16 cellular contexts compared by ENCODE assay signal in genomic region chr18:47908523-47909039, GRCh38.
"Had no signal": no experiment of that assay in that cellular context is flagged by ENCODE, and none has a peak within 500 bp of the region (broad histone marks: within the 10 kb centered on the region; RNA-seq: fewer than 3 reads in every experiment).

No MANE protein-coding gene starts in this region.

- H3K27ac ChIP-seq: foreskin keratinocyte, pancreas had no signal

- H3K4me3 ChIP-seq: pancreas, transverse colon had no signal

- H3K27me3 ChIP-seq: foreskin keratinocyte, pancreas, transverse colon had no signal

- H3K4me3 Mint-ChIP-seq: activated naive CD8-positive, alpha-beta T cell treated with anti-CD3 and anti-CD28 coated beads, Interleukin-2, amount 10 ng/mL, durations not matched to agents 7 days and 5 days; brain; stimulated activated memory B cell treated with anti-CD40 and anti-IgM and Interleukin-4, amounts not matched to agents 10 μg/mL and 1 μg/mL and 100 μg/mL, for 72 hours had no signal

- ATAC-seq: foreskin keratinocyte; pancreas; stimulated activated memory B cell treated with anti-CD40 and anti-IgM and Interleukin-4, amounts not matched to agents 10 μg/mL and 1 μg/mL and 100 μg/mL, for 72 hours had no signal

- DNase-seq: activated CD4-positive, alpha-beta T cell treated with anti-CD3 and anti-CD28 coated beads for 1 hour; activated naive CD8-positive, alpha-beta T cell treated with anti-CD3 and anti-CD28 coated beads, Interleukin-2, amount 10 ng/mL, durations not matched to agents 7 days and 5 days; cortex of kidney; effector CD4-positive, alpha-beta T cell; foreskin keratinocyte; mesendoderm; pancreas; SK-N-SH; stimulated activated CD4-positive, alpha-beta T cell treated with anti-CD3 and anti-CD28 coated beads, Interleukin-12 subunit alpha, Interleukin-12 subunit beta, amount 100 ng/mL, for 4 hours; stimulated activated CD4-positive, alpha-beta T cell treated with anti-CD3 and anti-CD28 coated beads, Interleukin-2, amount 100 ng/mL, for 24 hours; T-helper 1 cell; T1000; transverse colon had no signal

- H3K9me3 ChIP-seq: pancreas had no signal

- H3K27ac Mint-ChIP-seq: activated naive CD8-positive, alpha-beta T cell treated with anti-CD3 and anti-CD28 coated beads, Interleukin-2, amount 10 ng/mL, durations not matched to agents 7 days and 5 days; stimulated activated memory B cell treated with anti-CD40 and anti-IgM and Interleukin-4, amounts not matched to agents 10 μg/mL and 1 μg/mL and 100 μg/mL, for 72 hours had no signal

- H3K36me3 ChIP-seq: pancreas, transverse colon had no signal

- H3K27me3 Mint-ChIP-seq: activated naive CD8-positive, alpha-beta T cell treated with anti-CD3 and anti-CD28 coated beads, Interleukin-2, amount 10 ng/mL, durations not matched to agents 7 days and 5 days; brain; stimulated activated memory B cell treated with anti-CD40 and anti-IgM and Interleukin-4, amounts not matched to agents 10 μg/mL and 1 μg/mL and 100 μg/mL, for 72 hours had no signal

- FAIRE-seq: endothelial cell of umbilical vein, pancreas had no signal
